In genomic region chr19:6393982-6394412, GRCh38 we compare ENCODE assay signal across 1 cellular context.
TF ChIP-seq lines count a peak whose summit lies in the region.

No MANE protein-coding gene starts in this region.

TF ChIP-seq in A549, 52 proteins besides CTCF, POLR2A, EP300 and RAD21 (continued from another document):
- TF ChIP-seq REST (IDR thresholded peaks at IDR 0.05) (no peak), RCOR1 (IDR thresholded peaks at IDR 0.05; ENCODE audit: low read depth, low read length) (no peak), CEBPB (IDR thresholded peaks at IDR 0.05) (no peak), HOXA7 (CRISPR knock-in tag; IDR thresholded peaks at IDR 0.05) (no peak), JUN (IDR thresholded peaks at IDR 0.05) (no peak)
